18 cellular contexts compared by ENCODE assay signal in the genomic region with DNA sequence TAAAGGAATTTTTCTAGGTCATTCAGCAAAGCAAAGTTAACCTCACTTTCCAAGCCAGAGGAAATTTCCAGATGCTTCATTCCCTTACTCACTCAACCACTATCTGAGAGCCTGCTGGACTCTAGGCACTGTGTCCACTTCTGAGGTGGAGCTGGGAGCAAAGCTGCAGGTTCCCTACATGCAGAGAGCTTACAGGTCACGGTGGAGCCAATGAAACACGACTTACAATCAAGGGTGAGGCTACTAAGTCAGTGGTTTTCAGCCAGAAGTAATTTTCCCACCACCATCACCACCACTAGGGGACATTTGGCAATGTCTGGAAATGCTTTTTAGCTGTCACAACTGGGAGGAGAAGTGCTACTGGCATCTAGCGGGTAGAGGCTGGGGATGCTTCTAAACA. TPM values are rescaled to one million over a fixed set of nuclear protein-coding genes. Genes with fewer than 3 reads are reported as not detected.
DNase-seq lines count a peak whose midpoint lies in the region; ATAC-seq and TF ChIP-seq lines count a peak whose summit lies in the region.
"Had no signal": no experiment of that assay in that cellular context is flagged by ENCODE, and none has a peak within 500 bp of the region (broad histone marks: within the 10 kb centered on the region; RNA-seq: fewer than 3 reads in every experiment).

No MANE protein-coding gene starts in this region.

- DNase-seq in GM12865 (ENCODE audit: low read depth): peak; percentile 7
- peak; percentile 36 for DNase-seq in NCI-H1694 (lab: John Stamatoyannopoulos, UW)
- no peak for DNase-seq in WTC11 (ENCODE audit: low spot score)
- peak; percentile 60 for DNase-seq in mesendoderm
- DNase-seq in pons (ENCODE audit: low spot score): no peak
- DNase-seq in AG08396 (ENCODE audit: low spot score): no peak
- DNase-seq: activated CD4-positive, CD25-positive, alpha-beta regulatory T cell; activated CD8-positive, alpha-beta memory T cell treated with anti-CD3 and anti-CD28 coated beads, Interleukin-2, amount 50 U/mL, for 48 hours; CD4-positive, alpha-beta memory T cell; naive thymus-derived CD8-positive, alpha-beta T cell; NCI-H1436; NCI-H524 treated with DMSO at 0.1 percent for 48 hours; sigmoid colon; stimulated activated naive CD8-positive, alpha-beta T cell treated with anti-CD3 and anti-CD28 coated beads, Interleukin-15, Interleukin-2, amounts not matched to agents 100 U/mL and 50 U/mL, for 24 hours had no signal

- H3K9ac ChIP-seq in mesendoderm (ENCODE audit: low read length): no peak overlapping the region

- ATAC-seq in WTC11 (peak; percentile 59), HG03457 (IDR thresholded peaks at IDR 0.05; ENCODE audit: unreplicated experiment) (no peak), HG02642 (IDR thresholded peaks at IDR 0.05; ENCODE audit: poor library complexity, unreplicated experiment) (no peak)
- ATAC-seq: naive thymus-derived CD8-positive, alpha-beta T cell; stimulated activated naive CD8-positive, alpha-beta T cell treated with anti-CD3 and anti-CD28 coated beads, Interleukin-15, Interleukin-2, amounts not matched to agents 100 U/mL and 50 U/mL, for 24 hours had no signal

- no peaks in the 10 kb centered on the region for H3K36me3 ChIP-seq in mesendoderm (ENCODE audit: control insufficient read depth, insufficient read depth, low read length)
- H3K36me3 ChIP-seq: sigmoid colon had no signal

- no peak overlapping the region for H3K4me3 Mint-ChIP-seq in WTC11
- H3K4me3 Mint-ChIP-seq: activated naive CD4-positive, alpha-beta T cell treated with anti-CD3 and anti-CD28 coated beads, Interleukin-2, amount 50 U/mL, for 24 hours; CD4-positive, alpha-beta memory T cell; naive thymus-derived CD8-positive, alpha-beta T cell had no signal

- H3K4ac ChIP-seq in mesendoderm (ENCODE audit: low read depth, low read length): no peak overlapping the region

- H2AK5ac ChIP-seq in mesendoderm (ENCODE audit: low read length): no peak overlapping the region

- H2BK120ac ChIP-seq in mesendoderm (ENCODE audit: low read depth, low read length): no peak overlapping the region

- H3K56ac ChIP-seq in mesendoderm (ENCODE audit: low read length): no peak overlapping the region

- H3K9me3 Mint-ChIP-seq in WTC11: no peaks in the 10 kb centered on the region
- H3K9me3 Mint-ChIP-seq: naive thymus-derived CD8-positive, alpha-beta T cell had no signal

- no peak overlapping the region for H4K8ac ChIP-seq in mesendoderm (ENCODE audit: low read depth, low read length)

- WGBS in mesendoderm (ENCODE audit: extremely low coverage, insufficient coverage, low lambda C conversion rate): no CpG with 5 or more reads among the region's 3 CpGs

- H3K36me3 Mint-ChIP-seq in WTC11: no peaks in the 10 kb centered on the region
- H3K36me3 Mint-ChIP-seq: activated naive CD4-positive, alpha-beta T cell treated with anti-CD3 and anti-CD28 coated beads, Interleukin-2, amount 50 U/mL, for 24 hours; CD4-positive, alpha-beta memory T cell; naive thymus-derived CD8-positive, alpha-beta T cell had no signal

- H3K18ac ChIP-seq in mesendoderm (ENCODE audit: low read length): no peak overlapping the region

- no peak overlapping the region for H2BK15ac ChIP-seq in mesendoderm (replicated peaks; ENCODE audit: low read depth)

- H3K27ac ChIP-seq in mesendoderm (ENCODE audit: low read depth, low read length): no peak overlapping the region
- H3K27ac ChIP-seq: sigmoid colon, SK-N-MC had no signal

- CTCF ChIA-PET in WTC11 (lab: Charles Lee): interaction anchor here (1.1 kb wide), 1 partner anchor 19 kb away, joined by 3 read pairs; no protein-coding TSS in a partner anchor

- H3K27me3 Mint-ChIP-seq in WTC11 (ENCODE audit: low read depth): no peaks in the 10 kb centered on the region
- H3K27me3 Mint-ChIP-seq: activated naive CD4-positive, alpha-beta T cell treated with anti-CD3 and anti-CD28 coated beads, Interleukin-2, amount 50 U/mL, for 24 hours had no signal

- H3K4me1 Mint-ChIP-seq in WTC11: peaks cover 14% of the 10 kb centered on the region
- H3K4me1 Mint-ChIP-seq: activated naive CD4-positive, alpha-beta T cell treated with anti-CD3 and anti-CD28 coated beads, Interleukin-2, amount 50 U/mL, for 24 hours; CD4-positive, alpha-beta memory T cell had no signal

- H3K79me2 ChIP-seq in mesendoderm (ENCODE audit: control insufficient read depth, insufficient read depth, low read length): no peaks in the 10 kb centered on the region

- H3K27me3 ChIP-seq in mesendoderm (ENCODE audit: insufficient read depth, low read length, poor library complexity): no peaks in the 10 kb centered on the region
- H3K27me3 ChIP-seq: sigmoid colon had no signal

- H4K5ac ChIP-seq in mesendoderm (ENCODE audit: low read length): no peak overlapping the region

- POLR2A ChIA-PET in WTC11 (lab: Charles Lee): interaction anchor here (0.6 kb wide), 1 partner anchor 108 kb away, joined by 3 read pairs; no protein-coding TSS in a partner anchor

- H2BK5ac ChIP-seq in mesendoderm (ENCODE audit: low read length): no peak overlapping the region

- H3K4me3 ChIP-seq in GM12865 (ENCODE audit: low read depth, low read length) (no peak overlapping the region), mesendoderm (ENCODE audit: low read length) (no peak overlapping the region)
- H3K4me3 ChIP-seq: sigmoid colon, SK-N-MC had no signal

- no peaks in the 10 kb centered on the region for H3K79me1 ChIP-seq in mesendoderm (ENCODE audit: low read length)

- no peak overlapping the region for H3K27ac Mint-ChIP-seq in WTC11
- H3K27ac Mint-ChIP-seq: activated naive CD4-positive, alpha-beta T cell treated with anti-CD3 and anti-CD28 coated beads, Interleukin-2, amount 50 U/mL, for 24 hours had no signal

- no peak overlapping the region for H3K23ac ChIP-seq in mesendoderm (ENCODE audit: low read length)

- no peak overlapping the region for H3K4me2 ChIP-seq in mesendoderm (ENCODE audit: low read length)

- H3K4me1 ChIP-seq in mesendoderm (ENCODE audit: control insufficient read depth, low read depth, low read length): no peaks in the 10 kb centered on the region
- H3K4me1 ChIP-seq: sigmoid colon had no signal

- TF ChIP-seq CTCF in GM12865 (IDR thresholded peaks at IDR 0.05; ENCODE audit: insufficient read depth, low read depth, low read length, missing control alignments): no peak
- no peak for TF ChIP-seq CTCF in WTC11 (IDR thresholded peaks at IDR 0.05)

TF ChIP-seq in WTC11, 78 proteins besides CTCF, POLR2A, EP300 and RAD21:
- TF ChIP-seq NR3C1 (CRISPR knock-in tag; conservative IDR thresholded peaks at IDR 0.05; ENCODE audit: low read depth) (no peak), SOX15 (CRISPR knock-in tag; IDR thresholded peaks at IDR 0.05) (no peak), NFATC4 (CRISPR knock-in tag; IDR thresholded peaks at IDR 0.05) (no peak), NR1H2 (CRISPR knock-in tag; IDR thresholded peaks at IDR 0.05) (no peak), USF1 (CRISPR knock-in tag; IDR thresholded peaks at IDR 0.05) (no peak), ZNF232 (CRISPR knock-in tag; IDR thresholded peaks at IDR 0.05) (no peak), TEAD4 (CRISPR knock-in tag; IDR thresholded peaks at IDR 0.05) (no peak)
- TF ChIP-seq, protein P1, sequence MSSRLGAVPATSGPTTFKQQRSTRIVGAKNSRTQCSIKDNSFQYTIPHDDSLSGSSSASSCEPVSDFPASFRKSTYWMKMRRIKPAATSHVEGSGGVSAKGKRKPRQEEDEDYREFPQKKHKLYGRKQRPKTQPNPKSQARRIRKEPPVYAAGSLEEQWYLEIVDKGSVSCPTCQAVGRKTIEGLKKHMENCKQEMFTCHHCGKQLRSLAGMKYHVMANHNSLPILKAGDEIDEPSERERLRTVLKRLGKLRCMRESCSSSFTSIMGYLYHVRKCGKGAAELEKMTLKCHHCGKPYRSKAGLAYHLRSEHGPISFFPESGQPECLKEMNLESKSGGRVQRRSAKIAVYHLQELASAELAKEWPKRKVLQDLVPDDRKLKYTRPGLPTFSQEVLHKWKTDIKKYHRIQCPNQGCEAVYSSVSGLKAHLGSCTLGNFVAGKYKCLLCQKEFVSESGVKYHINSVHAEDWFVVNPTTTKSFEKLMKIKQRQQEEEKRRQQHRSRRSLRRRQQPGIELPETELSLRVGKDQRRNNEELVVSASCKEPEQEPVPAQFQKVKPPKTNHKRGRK (CRISPR knock-in tag; IDR thresholded peaks at IDR 0.05; ENCODE audit: borderline replicate concordance): no peak
- TF ChIP-seq, protein P2, sequence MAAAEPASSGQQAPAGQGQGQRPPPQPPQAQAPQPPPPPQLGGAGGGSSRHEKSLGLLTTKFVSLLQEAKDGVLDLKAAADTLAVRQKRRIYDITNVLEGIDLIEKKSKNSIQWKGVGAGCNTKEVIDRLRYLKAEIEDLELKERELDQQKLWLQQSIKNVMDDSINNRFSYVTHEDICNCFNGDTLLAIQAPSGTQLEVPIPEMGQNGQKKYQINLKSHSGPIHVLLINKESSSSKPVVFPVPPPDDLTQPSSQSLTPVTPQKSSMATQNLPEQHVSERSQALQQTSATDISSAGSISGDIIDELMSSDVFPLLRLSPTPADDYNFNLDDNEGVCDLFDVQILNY (CRISPR knock-in tag; IDR thresholded peaks at IDR 0.05): no peak
- TF ChIP-seq, protein P3, sequence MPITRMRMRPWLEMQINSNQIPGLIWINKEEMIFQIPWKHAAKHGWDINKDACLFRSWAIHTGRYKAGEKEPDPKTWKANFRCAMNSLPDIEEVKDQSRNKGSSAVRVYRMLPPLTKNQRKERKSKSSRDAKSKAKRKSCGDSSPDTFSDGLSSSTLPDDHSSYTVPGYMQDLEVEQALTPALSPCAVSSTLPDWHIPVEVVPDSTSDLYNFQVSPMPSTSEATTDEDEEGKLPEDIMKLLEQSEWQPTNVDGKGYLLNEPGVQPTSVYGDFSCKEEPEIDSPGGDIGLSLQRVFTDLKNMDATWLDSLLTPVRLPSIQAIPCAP (CRISPR knock-in tag; IDR thresholded peaks at IDR 0.05): no peak

RNA-seq across cellular contexts. Expression of gene TSHZ2, which starts 34.5 kb away (rescaled TPM):
- 0.20 to 0.60 TPM (median 0.23 TPM) in 3 replicates for total RNA-seq in WTC11 (2021)
- polyA plus RNA-seq in mesendoderm (2013, experiment 1 of 2): 0.03 TPM
- polyA plus RNA-seq in mesendoderm (2013, experiment 2 of 2): 0.04 TPM

Comparison
In these comparisons a context has a peak if more than half of its experiments do, and no peak if none do; other contexts are left out.
1. DNase-seq: peak in GM12865 (single experiment), NCI-H1694 (single experiment) and mesendoderm (single experiment); none in WTC11 (single experiment), pons (single experiment) and AG08396 (single experiment).